11 cellular contexts compared by ENCODE assay signal in genomic region chr11:16946477-16947282, GRCh38.
DNase-seq lines count a peak whose midpoint lies in the region; ATAC-seq, FAIRE-seq and TF ChIP-seq lines count a peak whose summit lies in the region.
"Had no signal": no experiment of that assay in that cellular context is flagged by ENCODE, and none has a peak within 500 bp of the region (broad histone marks: within the 10 kb centered on the region; RNA-seq: fewer than 3 reads in every experiment).

No MANE protein-coding gene starts in this region.

- H3K79me2 ChIP-seq in hepatocyte, result peaks cover 7% of the 10 kb centered on the region

- peak; percentile 73 for ATAC-seq in GM18511 (IDR thresholded peaks at IDR 0.05; ENCODE audit: unreplicated experiment)
- peak; percentile 62 for ATAC-seq in GM21528 (IDR thresholded peaks at IDR 0.05; ENCODE audit: low FRiP score, unreplicated experiment)
- peak; percentile 79 for ATAC-seq in HG03439 (IDR thresholded peaks at IDR 0.05; ENCODE audit: unreplicated experiment)
- ATAC-seq in stimulated activated effector memory CD8-positive, alpha-beta T cell treated with anti-CD3 and anti-CD28 coated beads, Interleukin-12 subunit alpha, Interleukin-12 subunit beta, amount 100 ng/mL, for 72 hours, result no peak

- no peaks in the 10 kb centered on the region for H3K9me3 Mint-ChIP-seq in stimulated activated effector memory CD8-positive, alpha-beta T cell treated with anti-CD3 and anti-CD28 coated beads, Interleukin-12 subunit alpha, Interleukin-12 subunit beta, amount 100 ng/mL, for 72 hours

- no peaks in the 10 kb centered on the region for H3K4me1 ChIP-seq in hepatocyte (ENCODE audit: insufficient read depth)

- H3K27ac ChIP-seq in hepatocyte, result peak overlapping the region; percentile 41
- H3K27ac ChIP-seq: transverse colon had no signal

- peaks cover 8% of the 10 kb centered on the region for H3K4me1 Mint-ChIP-seq in stimulated activated effector memory CD8-positive, alpha-beta T cell treated with anti-CD3 and anti-CD28 coated beads, Interleukin-12 subunit alpha, Interleukin-12 subunit beta, amount 100 ng/mL, for 72 hours

- no peak overlapping the region for H3K27ac Mint-ChIP-seq in stimulated activated effector memory CD8-positive, alpha-beta T cell treated with anti-CD3 and anti-CD28 coated beads, Interleukin-12 subunit alpha, Interleukin-12 subunit beta, amount 100 ng/mL, for 72 hours

- H3K27me3 ChIP-seq in hepatocyte, result no peaks in the 10 kb centered on the region
- H3K27me3 ChIP-seq: transverse colon had no signal

- no peak overlapping the region for H3K4me3 ChIP-seq in hepatocyte
- H3K4me3 ChIP-seq: transverse colon had no signal

- H3K4me2 ChIP-seq in hepatocyte, result no peak overlapping the region

- no peak for FAIRE-seq in D721Med (lab: Jason Lieb, UNC)

- no peak overlapping the region for H2AFZ ChIP-seq in hepatocyte

- H3K9me2 ChIP-seq in hepatocyte (replicated peaks; ENCODE audit: insufficient read depth), result no peaks in the 10 kb centered on the region

- WGBS in hepatocyte (ENCODE audit: low lambda C conversion rate, missing lambda C conversion rate), result 53% methylated on average over 6 of the region's 6 CpGs

- no peak for TF ChIP-seq CTCF in hepatocyte (IDR thresholded peaks at IDR 0.05; ENCODE audit: poor library complexity)
- no peak for TF ChIP-seq CTCF in D721Med (IDR thresholded peaks at IDR 0.05; ENCODE audit: insufficient read depth, missing control alignments)

- H4K20me1 ChIP-seq in hepatocyte (ENCODE audit: insufficient read depth, poor library complexity, severe bottlenecking), result no peaks in the 10 kb centered on the region

- H3K9me3 ChIP-seq in hepatocyte (ENCODE audit: low read depth), result no peaks in the 10 kb centered on the region
- H3K9me3 ChIP-seq: transverse colon had no signal

- H3K36me3 Mint-ChIP-seq in stimulated activated effector memory CD8-positive, alpha-beta T cell treated with anti-CD3 and anti-CD28 coated beads, Interleukin-12 subunit alpha, Interleukin-12 subunit beta, amount 100 ng/mL, for 72 hours, result no peaks in the 10 kb centered on the region

- H3K36me3 ChIP-seq in hepatocyte (replicated peaks; ENCODE audit: insufficient read depth, low read depth), result no peaks in the 10 kb centered on the region
- H3K36me3 ChIP-seq: transverse colon had no signal

- no peak for DNase-seq in hepatocyte (ENCODE audit: low spot score)
- DNase-seq in NCI-H510A treated with DMSO at 0.1 percent for 48 hours (lab: John Stamatoyannopoulos, UW), result no peak
- DNase-seq in stimulated activated effector memory CD8-positive, alpha-beta T cell treated with anti-CD3 and anti-CD28 coated beads, Interleukin-12 subunit alpha, Interleukin-12 subunit beta, amount 100 ng/mL, for 72 hours (ENCODE audit: low spot score in 2 of 2), result no peak
- no peak for DNase-seq in D721Med (ENCODE audit: insufficient read length, low spot score)
- no peak for DNase-seq in activated CD4-positive, CD25-positive, alpha-beta regulatory T cell (lab: John Stamatoyannopoulos, UW)
- DNase-seq: activated CD8-positive, alpha-beta memory T cell treated with anti-CD3 and anti-CD28 coated beads, Interleukin-2, amount 50 U/mL, for 4 hours; effector CD8-positive, alpha-beta T cell had no signal

- H3K4me3 Mint-ChIP-seq in stimulated activated effector memory CD8-positive, alpha-beta T cell treated with anti-CD3 and anti-CD28 coated beads, Interleukin-12 subunit alpha, Interleukin-12 subunit beta, amount 100 ng/mL, for 72 hours, result no peak overlapping the region
